ENCODE assay signal across 35 cellular contexts in genomic region chr3:78434801-78435200, GRCh38.
"Had no signal": no experiment of that assay in that cellular context is flagged by ENCODE, and none has a peak within 500 bp of the region (broad histone marks: within the 10 kb centered on the region; RNA-seq: fewer than 3 reads in every experiment).

No MANE protein-coding gene starts in this region.

- ATAC-seq: activated CD4-positive, CD25-positive, alpha-beta regulatory T cell treated with anti-CD3 and anti-CD28 coated beads, Interleukin-2, amount 50 U/mL, for 24 hours; esophagus mucosa; left lobe of liver; lower lobe of right lung; naive thymus-derived CD8-positive, alpha-beta T cell; sciatic nerve; stimulated activated memory B cell treated with anti-CD40 and anti-IgM and Interleukin-4, amounts not matched to agents 10 μg/mL and 1 μg/mL and 100 μg/mL, for 72 hours; stimulated activated naive CD8-positive, alpha-beta T cell treated with anti-CD3 and anti-CD28 coated beads, Interleukin-15, amount 100 ng/mL, for 72 hours; T-helper 17 cell had no signal

- H3K9me3 ChIP-seq: adrenal gland, lower lobe of right lung, uterus had no signal

- H3K9ac ChIP-seq: neural progenitor cell had no signal

- H3K4me2 ChIP-seq: neural progenitor cell had no signal

- H3K4me3 ChIP-seq: adrenal gland, breast epithelium, lower lobe of right lung, neural progenitor cell, uterus had no signal

- H3K27ac ChIP-seq: adrenal gland, breast epithelium, lower lobe of right lung, neural progenitor cell, uterus, WERI-Rb-1 had no signal

- H2AFZ ChIP-seq: neural progenitor cell had no signal

- H3K9me3 Mint-ChIP-seq: activated naive CD8-positive, alpha-beta T cell treated with anti-CD3 and anti-CD28 coated beads for 36 hours; activated T-helper 1 cell treated with anti-CD3 and anti-CD28 coated beads, Interleukin-12 subunit alpha, Interleukin-12 subunit beta, Interleukin-2, Interleukin-4 antibody, amounts not matched to agents 30 ng/mL and 10 ng/mL and 1 ng/mL, durations not matched to agents 14 hours and 24 hours and 36 hours; dendritic cell treated with granulocyte-macrophage colony-stimulating factor and Interleukin-4, amounts not matched to agents 40 ng/mL and 50 ng/mL, for 4 days had no signal

- H3K27me3 ChIP-seq: adrenal gland, breast epithelium, neural progenitor cell, uterus had no signal

- H3K36me3 Mint-ChIP-seq: activated naive CD8-positive, alpha-beta T cell treated with anti-CD3 and anti-CD28 coated beads for 36 hours; naive thymus-derived CD8-positive, alpha-beta T cell; neural progenitor cell; stimulated activated memory B cell treated with anti-CD40 and anti-IgM and Interleukin-4, amounts not matched to agents 10 μg/mL and 1 μg/mL and 100 μg/mL, for 72 hours; type B pancreatic cell had no signal

- H3K4me1 Mint-ChIP-seq: activated naive CD8-positive, alpha-beta T cell treated with anti-CD3 and anti-CD28 coated beads for 36 hours; endodermal cell; naive thymus-derived CD8-positive, alpha-beta T cell; stimulated activated memory B cell treated with anti-CD40 and anti-IgM and Interleukin-4, amounts not matched to agents 10 μg/mL and 1 μg/mL and 100 μg/mL, for 72 hours; stimulated activated naive CD8-positive, alpha-beta T cell treated with anti-CD3 and anti-CD28 coated beads, Interleukin-15, amount 100 ng/mL, for 72 hours; T-helper 17 cell had no signal

- H3K4me3 Mint-ChIP-seq: activated naive CD4-positive, alpha-beta T cell treated with anti-CD3 and anti-CD28 coated beads for 36 hours; activated naive CD8-positive, alpha-beta T cell treated with anti-CD3 and anti-CD28 coated beads for 36 hours; activated T-helper 1 cell treated with anti-CD3 and anti-CD28 coated beads, Interleukin-12 subunit alpha, Interleukin-12 subunit beta, Interleukin-2, Interleukin-4 antibody, amounts not matched to agents 30 ng/mL and 10 ng/mL and 1 ng/mL, durations not matched to agents 14 hours and 24 hours and 36 hours; dendritic cell treated with granulocyte-macrophage colony-stimulating factor and Interleukin-4, amounts not matched to agents 40 ng/mL and 50 ng/mL, for 4 days; endodermal cell; naive thymus-derived CD8-positive, alpha-beta T cell; neural progenitor cell; stimulated activated memory B cell treated with anti-CD40 and anti-IgM and Interleukin-4, amounts not matched to agents 10 μg/mL and 1 μg/mL and 100 μg/mL, for 72 hours; stimulated activated naive CD8-positive, alpha-beta T cell treated with anti-CD3 and anti-CD28 coated beads, Interleukin-15, amount 100 ng/mL, for 72 hours; T-helper 17 cell; type B pancreatic cell had no signal

- DNase-seq: activated CD4-positive, alpha-beta T cell treated with anti-CD3 and anti-CD28 coated beads for 48 hours; activated CD4-positive, alpha-beta T cell treated with anti-CD3 and anti-CD28 coated beads, Interleukin-2, amount 50 U/mL, for 48 hours; activated CD8-positive, alpha-beta memory T cell treated with anti-CD3 and anti-CD28 coated beads for 24 hours; activated effector memory CD4-positive, alpha-beta T cell treated with anti-CD3 and anti-CD28 coated beads, Interleukin-2, amount 50 U/mL, for 16 hours; activated naive CD4-positive, alpha-beta T cell treated with anti-CD3 and anti-CD28 coated beads for 36 hours; activated naive CD8-positive, alpha-beta T cell treated with anti-CD3 and anti-CD28 coated beads for 36 hours; adrenal gland; aorta; central memory CD4-positive, alpha-beta T cell; endodermal cell; foreskin melanocyte; kidney glomerular epithelial cell; lower lobe of right lung; mesenchymal stem cell; naive thymus-derived CD8-positive, alpha-beta T cell; small intestine; stimulated activated CD4-positive, alpha-beta T cell treated with anti-CD3 and anti-CD28 coated beads, Interleukin-1b, Interleukin-23, amount 100 ng/mL, for 48 hours; stimulated activated CD4-positive, alpha-beta T cell treated with anti-CD3 and anti-CD28 coated beads, Interleukin-4, amount 100 ng/mL, for 4 hours; stimulated activated CD8-positive, alpha-beta memory T cell treated with anti-CD3 and anti-CD28 coated beads, Interleukin-4, amount 100 ng/mL, for 48 hours; stimulated activated naive CD8-positive, alpha-beta T cell treated with anti-CD3 and anti-CD28 coated beads, Interleukin-15, amount 100 ng/mL, for 72 hours; substantia nigra; T-helper 17 cell; T1000; uterus; WERI-Rb-1 had no signal

- H3K27me3 Mint-ChIP-seq: activated naive CD8-positive, alpha-beta T cell treated with anti-CD3 and anti-CD28 coated beads for 36 hours; dendritic cell treated with granulocyte-macrophage colony-stimulating factor and Interleukin-4, amounts not matched to agents 40 ng/mL and 50 ng/mL, for 4 days; naive thymus-derived CD8-positive, alpha-beta T cell; stimulated activated memory B cell treated with anti-CD40 and anti-IgM and Interleukin-4, amounts not matched to agents 10 μg/mL and 1 μg/mL and 100 μg/mL, for 72 hours; stimulated activated naive CD8-positive, alpha-beta T cell treated with anti-CD3 and anti-CD28 coated beads, Interleukin-15, amount 100 ng/mL, for 72 hours; T-helper 17 cell; type B pancreatic cell had no signal

- FAIRE-seq: small intestine had no signal

- H3K4me1 ChIP-seq: adrenal gland, breast epithelium, lower lobe of right lung, neural progenitor cell, uterus had no signal

- H3K36me3 ChIP-seq: adrenal gland, breast epithelium, lower lobe of right lung, neural progenitor cell, uterus, WERI-Rb-1 had no signal

- H3K27ac Mint-ChIP-seq: activated naive CD4-positive, alpha-beta T cell treated with anti-CD3 and anti-CD28 coated beads for 36 hours; activated naive CD8-positive, alpha-beta T cell treated with anti-CD3 and anti-CD28 coated beads for 36 hours; activated T-helper 1 cell treated with anti-CD3 and anti-CD28 coated beads, Interleukin-12 subunit alpha, Interleukin-12 subunit beta, Interleukin-2, Interleukin-4 antibody, amounts not matched to agents 30 ng/mL and 10 ng/mL and 1 ng/mL, durations not matched to agents 14 hours and 24 hours and 36 hours; dendritic cell treated with granulocyte-macrophage colony-stimulating factor and Interleukin-4, amounts not matched to agents 40 ng/mL and 50 ng/mL, for 4 days; endodermal cell; naive thymus-derived CD8-positive, alpha-beta T cell; neural progenitor cell; stimulated activated memory B cell treated with anti-CD40 and anti-IgM and Interleukin-4, amounts not matched to agents 10 μg/mL and 1 μg/mL and 100 μg/mL, for 72 hours; stimulated activated naive CD8-positive, alpha-beta T cell treated with anti-CD3 and anti-CD28 coated beads, Interleukin-15, amount 100 ng/mL, for 72 hours; T-helper 17 cell; type B pancreatic cell had no signal
